In genomic region chr16:56192971-56193936, GRCh38 we compare ENCODE assay signal across 10 cellular contexts. TPM values are rescaled to one million over a fixed set of nuclear protein-coding genes. Genes with fewer than 3 reads are reported as not detected.
DNase-seq lines count a peak whose midpoint lies in the region; ATAC-seq and TF ChIP-seq lines count a peak whose summit lies in the region.
"Had no signal": no experiment of that assay in that cellular context is flagged by ENCODE, and none has a peak within 500 bp of the region (broad histone marks: within the 10 kb centered on the region; RNA-seq: fewer than 3 reads in every experiment).

No MANE protein-coding gene starts in this region.

- CTCF ChIA-PET in activated CD4-positive, alpha-beta T cell treated with anti-CD3 and anti-CD28 coated beads, Interleukin-2, amount 10 ng/mL, durations not matched to agents 7 days and 5 days (lab: Charles Lee), result interaction anchor here (0.5 to 1.2 kb wide), 2 partner anchors 10 to 66 kb away, joined by 3 to 6 read pairs; no protein-coding TSS in a partner anchor

- in situ Hi-C loops in ACHN (cut with HindIII; ENCODE audit: low pct_ligation_motif_present, low pct_unique_long_range_greater_than_20kb, low sequenced_read_pairs), result no loop called here

- peaks cover 15% of the 10 kb centered on the region for H3K36me3 Mint-ChIP-seq in activated CD4-positive, alpha-beta T cell treated with anti-CD3 and anti-CD28 coated beads, Interleukin-2, amount 10 ng/mL, durations not matched to agents 7 days and 5 days (ENCODE audit: low read depth)
- no peaks in the 10 kb centered on the region for H3K36me3 Mint-ChIP-seq in glutamatergic neuron (ENCODE audit: unreplicated experiment)
- no peaks in the 10 kb centered on the region for H3K36me3 Mint-ChIP-seq in stimulated activated memory B cell treated with anti-CD40 and anti-IgM and Interleukin-4, amounts not matched to agents 10 μg/mL and 1 μg/mL and 100 μg/mL, for 72 hours

- no peak for DNase-seq in activated CD4-positive, alpha-beta T cell treated with anti-CD3 and anti-CD28 coated beads, Interleukin-2, amount 10 ng/mL, durations not matched to agents 7 days and 5 days
- no peak for DNase-seq in activated CD4-positive, alpha-beta T cell treated with anti-CD3 and anti-CD28 coated beads for 48 hours
- DNase-seq in NCI-H748 (lab: John Stamatoyannopoulos, UW; ENCODE audit: unreplicated experiment) (peak; percentile 27), glutamatergic neuron (peak; percentile 28), SKM-1 treated with dmso at 0.1 percent for 144 hours (lab: John Stamatoyannopoulos, UW; ENCODE audit: unreplicated experiment) (no peak), ACHN (no peak), mucosa of gallbladder (ENCODE audit: low spot score) (no peak)
- DNase-seq: Calu3, MM.1S had no signal

- no peak overlapping the region for H3K27ac Mint-ChIP-seq in activated CD4-positive, alpha-beta T cell treated with anti-CD3 and anti-CD28 coated beads, Interleukin-2, amount 10 ng/mL, durations not matched to agents 7 days and 5 days
- peak overlapping the region; percentile 93 for H3K27ac Mint-ChIP-seq in glutamatergic neuron (ENCODE audit: unreplicated experiment)
- no peak overlapping the region for H3K27ac Mint-ChIP-seq in stimulated activated memory B cell treated with anti-CD40 and anti-IgM and Interleukin-4, amounts not matched to agents 10 μg/mL and 1 μg/mL and 100 μg/mL, for 72 hours

- peaks cover 38% of the 10 kb centered on the region for H3K4me1 Mint-ChIP-seq in activated CD4-positive, alpha-beta T cell treated with anti-CD3 and anti-CD28 coated beads, Interleukin-2, amount 10 ng/mL, durations not matched to agents 7 days and 5 days
- peaks cover 17% of the 10 kb centered on the region for H3K4me1 Mint-ChIP-seq in glutamatergic neuron (ENCODE audit: low read depth, unreplicated experiment)
- peaks cover 40% of the 10 kb centered on the region for H3K4me1 Mint-ChIP-seq in stimulated activated memory B cell treated with anti-CD40 and anti-IgM and Interleukin-4, amounts not matched to agents 10 μg/mL and 1 μg/mL and 100 μg/mL, for 72 hours

- no peaks in the 10 kb centered on the region for H3K9me3 Mint-ChIP-seq in activated CD4-positive, alpha-beta T cell treated with anti-CD3 and anti-CD28 coated beads, Interleukin-2, amount 10 ng/mL, durations not matched to agents 7 days and 5 days
- peaks cover 21% of the 10 kb centered on the region for H3K9me3 Mint-ChIP-seq in glutamatergic neuron (ENCODE audit: unreplicated experiment)
- no peaks in the 10 kb centered on the region for H3K9me3 Mint-ChIP-seq in stimulated activated memory B cell treated with anti-CD40 and anti-IgM and Interleukin-4, amounts not matched to agents 10 μg/mL and 1 μg/mL and 100 μg/mL, for 72 hours

- POLR2A ChIA-PET in activated CD4-positive, alpha-beta T cell treated with anti-CD3 and anti-CD28 coated beads, Interleukin-2, amount 10 ng/mL, durations not matched to agents 7 days and 5 days (lab: Charles Lee), result no interaction called here

- H3K4me3 Mint-ChIP-seq in activated CD4-positive, alpha-beta T cell treated with anti-CD3 and anti-CD28 coated beads, Interleukin-2, amount 10 ng/mL, durations not matched to agents 7 days and 5 days, result peak overlapping the region; percentile 66
- H3K4me3 Mint-ChIP-seq in glutamatergic neuron (ENCODE audit: unreplicated experiment), result peak overlapping the region; percentile 99
- peak overlapping the region; percentile 53 for H3K4me3 Mint-ChIP-seq in stimulated activated memory B cell treated with anti-CD40 and anti-IgM and Interleukin-4, amounts not matched to agents 10 μg/mL and 1 μg/mL and 100 μg/mL, for 72 hours

- peaks cover 82% of the 10 kb centered on the region for H3K27me3 Mint-ChIP-seq in activated CD4-positive, alpha-beta T cell treated with anti-CD3 and anti-CD28 coated beads, Interleukin-2, amount 10 ng/mL, durations not matched to agents 7 days and 5 days
- H3K27me3 Mint-ChIP-seq in glutamatergic neuron (ENCODE audit: unreplicated experiment), result peaks cover 11% of the 10 kb centered on the region
- peaks cover 33% of the 10 kb centered on the region for H3K27me3 Mint-ChIP-seq in stimulated activated memory B cell treated with anti-CD40 and anti-IgM and Interleukin-4, amounts not matched to agents 10 μg/mL and 1 μg/mL and 100 μg/mL, for 72 hours

- no peak for ATAC-seq in stimulated activated memory B cell treated with anti-CD40 and anti-IgM and Interleukin-4, amounts not matched to agents 10 μg/mL and 1 μg/mL and 100 μg/mL, for 72 hours

- TF ChIP-seq CTCF in glutamatergic neuron (IDR thresholded peaks at IDR 0.05; ENCODE audit: partially characterized antibody, unreplicated experiment), result no peak

RNA-seq across cellular contexts. Expression of gene GNAO1, which starts 2.0 kb away (rescaled TPM):
- total RNA-seq in activated CD4-positive, alpha-beta T cell treated with anti-CD3 and anti-CD28 coated beads, Interleukin-2, amount 10 ng/mL, durations not matched to agents 7 days and 5 days, result 1 to 10 TPM; 4.2 to 4.5 TPM
- 250 TPM for total RNA-seq in glutamatergic neuron (ENCODE audit: unreplicated experiment)
- total RNA-seq in mucosa of gallbladder, result 12.7 TPM
- total RNA-seq: Calu3 had no signal

Comparison
In these comparisons a context has a peak if more than half of its experiments do, and no peak if none do; other contexts are left out.
1. DNase-seq: peak in NCI-H748 (single experiment) and glutamatergic neuron (single experiment); none in activated CD4-positive, alpha-beta T cell treated with anti-CD3 and anti-CD28 coated beads, Interleukin-2, amount 10 ng/mL, durations not matched to agents 7 days and 5 days (single experiment), activated CD4-positive, alpha-beta T cell treated with anti-CD3 and anti-CD28 coated beads for 48 hours (single experiment), SKM-1 treated with dmso at 0.1 percent for 144 hours (single experiment), ACHN (single experiment) and mucosa of gallbladder (single experiment).
2. RNA of gene GNAO1, which starts 2.0 kb away (total RNA-seq): 250 TPM in glutamatergic neuron (single experiment); 12.7 TPM in mucosa of gallbladder (single experiment) and 4.2 to 4.5 TPM in activated CD4-positive, alpha-beta T cell treated with anti-CD3 and anti-CD28 coated beads, Interleukin-2, amount 10 ng/mL, durations not matched to agents 7 days and 5 days; every median in the first group is over 10 times any median in the second.
3. Peak in every context shown above with its lines, with median percentiles within 50 percentile points of each other: H3K4me3 Mint-ChIP-seq.